21 cellular contexts compared by ENCODE assay signal in genomic region chr2:140589273-140589672, GRCh38.
"Had no signal": no experiment of that assay in that cellular context is flagged by ENCODE, and none has a peak within 500 bp of the region (broad histone marks: within the 10 kb centered on the region; RNA-seq: fewer than 3 reads in every experiment).

No MANE protein-coding gene starts in this region.

- H3K4me3 ChIP-seq: gastroesophageal sphincter, heart right ventricle, left lung, mucosa of descending colon, tibial artery, uterus had no signal

- H3K27me3 Mint-ChIP-seq: activated CD8-positive, alpha-beta T cell treated with anti-CD3 and anti-CD28 coated beads for 36 hours; activated naive CD4-positive, alpha-beta T cell treated with anti-CD3 and anti-CD28 coated beads, Interleukin-2, amount 50 U/mL, for 24 hours; brain; central memory CD8-positive, alpha-beta T cell; naive thymus-derived CD8-positive, alpha-beta T cell had no signal

- H3K4me1 Mint-ChIP-seq: activated naive CD4-positive, alpha-beta T cell treated with anti-CD3 and anti-CD28 coated beads, Interleukin-2, amount 50 U/mL, for 24 hours; brain; central memory CD8-positive, alpha-beta T cell; naive thymus-derived CD8-positive, alpha-beta T cell; stimulated activated effector memory CD8-positive, alpha-beta T cell treated with anti-CD3 and anti-CD28 coated beads, Interleukin-12 subunit alpha, Interleukin-12 subunit beta, amount 100 ng/mL, for 72 hours; WTC11 had no signal

- H3K79me2 ChIP-seq: parathyroid adenoma had no signal

- H3K36me3 ChIP-seq: gastroesophageal sphincter, heart right ventricle, left lung, tibial artery, uterus had no signal

- H3K4me3 Mint-ChIP-seq: activated CD8-positive, alpha-beta T cell treated with anti-CD3 and anti-CD28 coated beads for 36 hours; activated naive CD4-positive, alpha-beta T cell treated with anti-CD3 and anti-CD28 coated beads, Interleukin-2, amount 50 U/mL, for 24 hours; activated T-cell treated with anti-CD3 and anti-CD28 coated beads, Interleukin-2, amount 50 U/mL, for 4 hours; brain; central memory CD8-positive, alpha-beta T cell; naive thymus-derived CD8-positive, alpha-beta T cell; stimulated activated effector memory CD8-positive, alpha-beta T cell treated with anti-CD3 and anti-CD28 coated beads, Interleukin-12 subunit alpha, Interleukin-12 subunit beta, amount 100 ng/mL, for 72 hours; WTC11 had no signal

- H3K9ac ChIP-seq: parathyroid adenoma had no signal

- H3K27ac Mint-ChIP-seq: activated CD8-positive, alpha-beta T cell treated with anti-CD3 and anti-CD28 coated beads for 36 hours; activated naive CD4-positive, alpha-beta T cell treated with anti-CD3 and anti-CD28 coated beads, Interleukin-2, amount 50 U/mL, for 24 hours; brain; naive thymus-derived CD8-positive, alpha-beta T cell; stimulated activated effector memory CD8-positive, alpha-beta T cell treated with anti-CD3 and anti-CD28 coated beads, Interleukin-12 subunit alpha, Interleukin-12 subunit beta, amount 100 ng/mL, for 72 hours; WTC11 had no signal

- H3K27ac ChIP-seq: gastroesophageal sphincter, heart right ventricle, left lung, parathyroid adenoma, tibial artery, uterus had no signal

- ATAC-seq: activated CD8-positive, alpha-beta T cell treated with anti-CD3 and anti-CD28 coated beads for 36 hours; activated T-cell treated with anti-CD3 and anti-CD28 coated beads, Interleukin-2, amount 50 U/mL, for 4 hours; gastroesophageal sphincter; heart right ventricle; left lung; mucosa of descending colon; naive thymus-derived CD8-positive, alpha-beta T cell; stimulated activated effector memory CD8-positive, alpha-beta T cell treated with anti-CD3 and anti-CD28 coated beads, Interleukin-12 subunit alpha, Interleukin-12 subunit beta, amount 100 ng/mL, for 72 hours; WTC11 had no signal

- H3K9me3 Mint-ChIP-seq: brain, WTC11 had no signal

- H3K4me1 ChIP-seq: gastroesophageal sphincter, heart right ventricle, left lung, parathyroid adenoma, tibial artery, uterus had no signal

- DNase-seq: activated CD4-positive, alpha-beta T cell treated with anti-CD3 and anti-CD28 coated beads for 48 hours; activated CD8-positive, alpha-beta T cell treated with anti-CD3 and anti-CD28 coated beads for 36 hours; activated effector memory CD4-positive, alpha-beta T cell treated with Interleukin-2 at 50 U/mL for 16 hours; activated T-cell treated with anti-CD3 and anti-CD28 coated beads, Interleukin-2, amount 50 U/mL, for 4 hours; amniotic stem cell; cortex of kidney; effector CD4-positive, alpha-beta T cell; heart right ventricle; left lung; mucosa of descending colon; naive thymus-derived CD8-positive, alpha-beta T cell; T-helper 2 cell; tibial artery; uterus had no signal

- H3K36me3 Mint-ChIP-seq: activated naive CD4-positive, alpha-beta T cell treated with anti-CD3 and anti-CD28 coated beads, Interleukin-2, amount 50 U/mL, for 24 hours; brain; naive thymus-derived CD8-positive, alpha-beta T cell; stimulated activated effector memory CD8-positive, alpha-beta T cell treated with anti-CD3 and anti-CD28 coated beads, Interleukin-12 subunit alpha, Interleukin-12 subunit beta, amount 100 ng/mL, for 72 hours; WTC11 had no signal

- H2AFZ ChIP-seq: parathyroid adenoma had no signal

- H3K27me3 ChIP-seq: gastroesophageal sphincter, heart right ventricle, left lung, tibial artery, uterus had no signal

- H3K9me3 ChIP-seq: gastroesophageal sphincter, heart right ventricle, left lung, mucosa of descending colon, tibial artery, uterus had no signal
